7 cellular contexts compared by ENCODE assay signal in genomic region chr20:3209946-3210317, GRCh38. TPM values are rescaled to one million over a fixed set of nuclear protein-coding genes. Genes with fewer than 3 reads are reported as not detected.
DNase-seq lines count a peak whose midpoint lies in the region; ATAC-seq and TF ChIP-seq lines count a peak whose summit lies in the region.

No MANE protein-coding gene starts in this region.

- peak overlapping the region; percentile 95 for H2AFZ ChIP-seq in neural cell (ENCODE audit: low read depth, low read length)

- H3K27ac ChIP-seq in esophagus muscularis mucosa (replicated peaks in 1 of 4), result peak overlapping the region; percentile 71 to 81 (median 77)
- H3K27ac ChIP-seq in neural cell (ENCODE audit: low read length), result peak overlapping the region; percentile 70

- H3K27me3 ChIP-seq in HAP-1 (ENCODE audit: low read depth) (no peaks in the 10 kb centered on the region), esophagus muscularis mucosa (no peaks in the 10 kb centered on the region), neural cell (ENCODE audit: insufficient read depth, low read depth, low read length) (no peaks in the 10 kb centered on the region)

- H4K20me1 ChIP-seq in neural cell (ENCODE audit: insufficient read depth), result no peaks in the 10 kb centered on the region

- no peak for TF ChIP-seq CTCF in esophagus muscularis mucosa (IDR thresholded peaks at IDR 0.05)
- no peak for TF ChIP-seq CTCF in neural cell (IDR thresholded peaks at IDR 0.05; ENCODE audit: poor library complexity, severe bottlenecking)

- H3F3A ChIP-seq in neural cell (ENCODE audit: insufficient read depth, low read length, poor library complexity, severe bottlenecking), result no peaks in the 10 kb centered on the region

- peak overlapping the region; percentile 84 for H3K4me2 ChIP-seq in neural cell (ENCODE audit: low read length)

- H3K9me2 ChIP-seq in neural cell (ENCODE audit: insufficient read depth, low read length), result no peaks in the 10 kb centered on the region

- no peaks in the 10 kb centered on the region; the same call in 1 of the 2 replicates for H3K9me3 ChIP-seq in HAP-1
- H3K9me3 ChIP-seq in esophagus muscularis mucosa, result no peaks in the 10 kb centered on the region
- H3K9me3 ChIP-seq in neural cell (ENCODE audit: low read length), result no peaks in the 10 kb centered on the region

- peak overlapping the region; percentile 91 for H3K4me3 ChIP-seq in HAP-1
- H3K4me3 ChIP-seq in esophagus muscularis mucosa, result peak overlapping the region; percentile 73 to 87 (median 84)
- peak overlapping the region; percentile 98 for H3K4me3 ChIP-seq in neural cell (ENCODE audit: low read length)

- no peak for ATAC-seq in HG03196 (IDR thresholded peaks at IDR 0.05; ENCODE audit: unreplicated experiment)

- H3K79me2 ChIP-seq in neural cell (replicated peaks; ENCODE audit: insufficient read depth, low read length), result peaks cover 10% of the 10 kb centered on the region

- 2% methylated on average over 8 of the region's 10 CpGs for WGBS in esophagus muscularis mucosa

- no peak for TF ChIP-seq RAD21 in neural cell (conservative IDR thresholded peaks at IDR 0.05)

- H3K4me1 ChIP-seq in HAP-1, result peaks cover 9% of the 10 kb centered on the region
- H3K4me1 ChIP-seq in esophagus muscularis mucosa, result peaks cover 14 to 24% (median 21%) of the 10 kb centered on the region in 4 donors

- peak overlapping the region; percentile 79 for H3K9ac ChIP-seq in neural cell (ENCODE audit: low read length)

- no peak for DNase-seq in HAP-1 (ENCODE audit: low spot score in 2 of 2)
- peak; percentile 25 for DNase-seq in SK-MEL-5 (ENCODE audit: low read depth, low spot score)
- DNase-seq in esophagus muscularis mucosa (ENCODE audit: extremely low spot score), result no peak
- DNase-seq in NCI-H1417 treated with DMSO at 0.1 percent for 48 hours (lab: John Stamatoyannopoulos, UW), result no peak
- no peak for DNase-seq in NCI-H524 (lab: John Stamatoyannopoulos, UW)

- TF ChIP-seq EP300 in esophagus muscularis mucosa (IDR thresholded peaks at IDR 0.05) (no peak), neural cell (conservative IDR thresholded peaks at IDR 0.05; ENCODE audit: poor library complexity, severe bottlenecking) (no peak)

- intact Hi-C loops in esophagus muscularis mucosa (cut with DNase I), result loop anchor here (5.0 kb wide), 1 partner anchor 53 kb away; the partner anchor contains the start of genes FASTKD5 and UBOX5

- in situ Hi-C loops in HAP-1 (cut with MboI; ENCODE audit: low sequenced_read_pairs), result loop anchor here (10.0 kb wide), 1 partner anchor 105 kb away; no protein-coding TSS in a partner anchor
- in situ Hi-C loops in SK-MEL-5 (cut with HindIII; ENCODE audit: low pct_unique_long_range_greater_than_20kb, low sequenced_read_pairs), result no loop called here

- peaks cover 25% of the 10 kb centered on the region for H3K36me3 ChIP-seq in HAP-1 (replicated peaks)
- peaks cover 0 to 17% (median 16%) of the 10 kb centered on the region in 4 donors for H3K36me3 ChIP-seq in esophagus muscularis mucosa
- no peaks in the 10 kb centered on the region for H3K36me3 ChIP-seq in neural cell (ENCODE audit: insufficient read depth, low read length)

- no peak for TF ChIP-seq POLR2A in esophagus muscularis mucosa (IDR thresholded peaks at IDR 0.05; ENCODE audit: low read depth)

TF ChIP-seq in neural cell, 6 proteins besides CTCF, POLR2A, EP300 and RAD21:
- no peak for TF ChIP-seq SMC3 (conservative IDR thresholded peaks at IDR 0.05; ENCODE audit: poor library complexity)
- no peak for TF ChIP-seq MXI1 (conservative IDR thresholded peaks at IDR 0.05; ENCODE audit: poor library complexity, severe bottlenecking)
- TF ChIP-seq EZH2 (IDR thresholded peaks at IDR 0.05; ENCODE audit: borderline replicate concordance, insufficient read depth, low read length, poor library complexity, severe bottlenecking), result no peak
- no peak for TF ChIP-seq TAF1 (IDR thresholded peaks at IDR 0.05; ENCODE audit: low read depth)
- TF ChIP-seq POLR2AphosphoS5 (IDR thresholded peaks at IDR 0.05), result no peak
- no peak for TF ChIP-seq REST (IDR thresholded peaks at IDR 0.05; ENCODE audit: borderline replicate concordance)
TF ChIP-seq in neural cell: peak in this region for 0.

RNA-seq across cellular contexts. Expression of gene ITPA, which starts 0.6 kb away (rescaled TPM):
- total RNA-seq in SK-MEL-5 (2014; rRNA removed; shearing (Covaris generic)), result 158 and 187 TPM in 2 replicates
- 112 and 136 TPM in 2 replicates for polyA plus RNA-seq in SK-MEL-5 (2015; cell fraction: cytosol; rRNA removed)
- 342 and 376 TPM in 2 replicates for polyA plus RNA-seq in SK-MEL-5 (2015; cell fraction: nucleus; rRNA removed)
- 10 to 100 TPM; 18.7 to 30.0 (median 27.8) TPM for total RNA-seq in esophagus muscularis mucosa
- polyA plus RNA-seq in neural cell, result 87.1 and 89.5 TPM in 2 replicates
- 26.3 and 27.3 TPM in 2 replicates for polyA minus RNA-seq in neural cell

RNA-seq across cellular contexts. Expression of gene DDRGK1, which starts 5.5 kb away (rescaled TPM):
- total RNA-seq in SK-MEL-5 (2014; rRNA removed; shearing (Covaris generic)), result 85.3 and 85.5 TPM in 2 replicates
- polyA plus RNA-seq in SK-MEL-5 (2015; cell fraction: cytosol; rRNA removed), result 79.9 and 99.1 TPM in 2 replicates
- polyA plus RNA-seq in SK-MEL-5 (2015; cell fraction: nucleus; rRNA removed), result 33.1 and 37.8 TPM in 2 replicates
- total RNA-seq in esophagus muscularis mucosa, result 10 to 100 TPM; 64.4 to 86.0 (median 69.7) TPM
- polyA plus RNA-seq in neural cell, result 67.6 and 77.8 TPM in 2 replicates
- 43.8 and 44.9 TPM in 2 replicates for polyA minus RNA-seq in neural cell

RNA-seq across cellular contexts. Expression of gene SLC4A11, which starts 29.1 kb away (rescaled TPM):
- 0.82 and 1.8 TPM in 2 replicates for total RNA-seq in SK-MEL-5 (2014; rRNA removed; shearing (Covaris generic))
- polyA plus RNA-seq in SK-MEL-5 (2015; cell fraction: cytosol; rRNA removed), result 3.1 and 3.8 TPM in 2 replicates
- 28.6 and 42.8 TPM in 2 replicates for polyA plus RNA-seq in SK-MEL-5 (2015; cell fraction: nucleus; rRNA removed)
- under 1 TPM in 2 of 4 donors, not detected in 2; 0.11 to 0.32 TPM for total RNA-seq in esophagus muscularis mucosa
- 0.19 TPM in 1 of 2 replicates, not detected in the other for polyA plus RNA-seq in neural cell
- 0.24 TPM in 1 of 2 replicates, not detected in the other for polyA minus RNA-seq in neural cell

RNA-seq across cellular contexts. Expression of gene LZTS3, which starts 36.6 kb away (rescaled TPM):
- total RNA-seq in SK-MEL-5 (2014; rRNA removed; shearing (Covaris generic)), result 5.1 and 5.2 TPM in 2 replicates
- 8.0 and 8.5 TPM in 2 replicates for polyA plus RNA-seq in SK-MEL-5 (2015; cell fraction: cytosol; rRNA removed)
- 6.3 and 8.2 TPM in 2 replicates for polyA plus RNA-seq in SK-MEL-5 (2015; cell fraction: nucleus; rRNA removed)
- 10 to 100 TPM in 3 of 4 donors, 1 to 10 TPM in 1; 8.3 to 20.0 (median 15.3) TPM for total RNA-seq in esophagus muscularis mucosa
- polyA plus RNA-seq in neural cell, result 33.8 and 42.0 TPM in 2 replicates
- 31.4 and 32.3 TPM in 2 replicates for polyA minus RNA-seq in neural cell

RNA-seq across cellular contexts. Expression of gene FASTKD5, which starts 50.3 kb away (rescaled TPM):
- 43.5 and 50.5 TPM in 2 replicates for total RNA-seq in SK-MEL-5 (2014; rRNA removed; shearing (Covaris generic))
- 33.2 and 39.8 TPM in 2 replicates for polyA plus RNA-seq in SK-MEL-5 (2015; cell fraction: cytosol; rRNA removed)
- 17.2 and 19.6 TPM in 2 replicates for polyA plus RNA-seq in SK-MEL-5 (2015; cell fraction: nucleus; rRNA removed)
- total RNA-seq in esophagus muscularis mucosa, result 10 to 100 TPM; 10.8 to 15.7 (median 14.3) TPM
- polyA plus RNA-seq in neural cell, result 14.2 and 17.0 TPM in 2 replicates
- polyA minus RNA-seq in neural cell, result 29.9 and 31.3 TPM in 2 replicates
